15 cellular contexts compared by ENCODE assay signal in genomic region chr2:119482481-119483394, GRCh38. TPM values are rescaled to one million over a fixed set of nuclear protein-coding genes. Genes with fewer than 3 reads are reported as not detected.
DNase-seq lines count a peak whose midpoint lies in the region; ATAC-seq and TF ChIP-seq lines count a peak whose summit lies in the region.
"Had no signal": no experiment of that assay in that cellular context is flagged by ENCODE, and none has a peak within 500 bp of the region (broad histone marks: within the 10 kb centered on the region; RNA-seq: fewer than 3 reads in every experiment).

No MANE protein-coding gene starts in this region.

- ATAC-seq in HG02973 (IDR thresholded peaks at IDR 0.05; ENCODE audit: unreplicated experiment): no peak
- ATAC-seq in GM18498 (IDR thresholded peaks at IDR 0.05; ENCODE audit: unreplicated experiment): no peak
- ATAC-seq in activated CD4-positive, alpha-beta T cell treated with anti-CD3 and anti-CD28 coated beads for 36 hours: no peak

- H3K4me1 ChIP-seq in endodermal cell (ENCODE audit: control insufficient read depth, insufficient read depth, low read length) (peaks cover 18% of the 10 kb centered on the region), mesendoderm (ENCODE audit: control insufficient read depth, low read depth, low read length) (peaks cover 2% of the 10 kb centered on the region)

- H3K27ac Mint-ChIP-seq in activated T-cell treated with anti-CD3 and anti-CD28 coated beads, Interleukin-2, amount 50 U/mL, for 24 hours: no peak overlapping the region
- H3K27ac Mint-ChIP-seq in endodermal cell: no peak overlapping the region
- no peak overlapping the region for H3K27ac Mint-ChIP-seq in activated CD4-positive, alpha-beta T cell treated with anti-CD3 and anti-CD28 coated beads for 36 hours
- H3K27ac Mint-ChIP-seq: activated naive CD4-positive, alpha-beta T cell treated with anti-CD3 and anti-CD28 coated beads, Interleukin-2, amount 50 U/mL, for 24 hours had no signal

- H2AK5ac ChIP-seq in mesendoderm (ENCODE audit: low read length): no peak overlapping the region

- CTCF ChIA-PET in activated CD4-positive, alpha-beta T cell treated with anti-CD3 and anti-CD28 coated beads for 36 hours (lab: Charles Lee): no interaction called here

- DNase-seq in activated T-cell treated with anti-CD3 and anti-CD28 coated beads, Interleukin-2, amount 50 U/mL, for 24 hours: peak; percentile 11
- DNase-seq in activated T-cell treated with anti-CD3 and anti-CD28 coated beads for 4 hours (no peak), endodermal cell (peak; percentile 66), mesendoderm (no peak), kidney glomerular epithelial cell (lab: John Stamatoyannopoulos, UW) (no peak)
- DNase-seq in activated CD4-positive, alpha-beta T cell treated with anti-CD3 and anti-CD28 coated beads for 36 hours: no peak
- DNase-seq: activated CD4-positive, alpha-beta T cell treated with anti-CD3 and anti-CD28 coated beads, Interleukin-2, amount 50 U/mL, for 48 hours; foreskin fibroblast; NCI-H524 had no signal

- no peaks in the 10 kb centered on the region for H3K4me1 Mint-ChIP-seq in activated T-cell treated with anti-CD3 and anti-CD28 coated beads, Interleukin-2, amount 50 U/mL, for 24 hours (ENCODE audit: low read depth)
- peaks cover 37% of the 10 kb centered on the region for H3K4me1 Mint-ChIP-seq in endodermal cell
- no peaks in the 10 kb centered on the region for H3K4me1 Mint-ChIP-seq in activated CD4-positive, alpha-beta T cell treated with anti-CD3 and anti-CD28 coated beads for 36 hours
- H3K4me1 Mint-ChIP-seq: activated naive CD4-positive, alpha-beta T cell treated with anti-CD3 and anti-CD28 coated beads, Interleukin-2, amount 50 U/mL, for 24 hours had no signal

- H3K9me3 ChIP-seq in endodermal cell (ENCODE audit: control insufficient read depth, low read length): no peaks in the 10 kb centered on the region

- H3K18ac ChIP-seq in mesendoderm (ENCODE audit: low read length): no peak overlapping the region

- no peaks in the 10 kb centered on the region for H3K36me3 Mint-ChIP-seq in activated T-cell treated with anti-CD3 and anti-CD28 coated beads, Interleukin-2, amount 50 U/mL, for 24 hours (ENCODE audit: low read depth)
- no peaks in the 10 kb centered on the region for H3K36me3 Mint-ChIP-seq in endodermal cell (ENCODE audit: low read depth)
- no peaks in the 10 kb centered on the region for H3K36me3 Mint-ChIP-seq in activated CD4-positive, alpha-beta T cell treated with anti-CD3 and anti-CD28 coated beads for 36 hours (ENCODE audit: low read depth)
- H3K36me3 Mint-ChIP-seq: activated naive CD4-positive, alpha-beta T cell treated with anti-CD3 and anti-CD28 coated beads, Interleukin-2, amount 50 U/mL, for 24 hours had no signal

- H3K4me2 ChIP-seq in mesendoderm (ENCODE audit: low read length): no peak overlapping the region

- TF ChIP-seq CTCF in endodermal cell (conservative IDR thresholded peaks at IDR 0.05): no peak

- no peaks in the 10 kb centered on the region for H3K9me3 Mint-ChIP-seq in activated T-cell treated with anti-CD3 and anti-CD28 coated beads, Interleukin-2, amount 50 U/mL, for 24 hours
- no peaks in the 10 kb centered on the region for H3K9me3 Mint-ChIP-seq in endodermal cell
- no peaks in the 10 kb centered on the region for H3K9me3 Mint-ChIP-seq in activated CD4-positive, alpha-beta T cell treated with anti-CD3 and anti-CD28 coated beads for 36 hours (ENCODE audit: low read depth)
- H3K9me3 Mint-ChIP-seq: activated naive CD4-positive, alpha-beta T cell treated with anti-CD3 and anti-CD28 coated beads, Interleukin-2, amount 50 U/mL, for 24 hours had no signal

- no peak overlapping the region for H3K4me3 ChIP-seq in endodermal cell (ENCODE audit: low read length)
- no peak overlapping the region for H3K4me3 ChIP-seq in mesendoderm (ENCODE audit: low read length)
- H3K4me3 ChIP-seq: SK-N-MC had no signal

- no peak overlapping the region for H3K23ac ChIP-seq in mesendoderm (ENCODE audit: low read length)

- no peak overlapping the region for H4K8ac ChIP-seq in mesendoderm (ENCODE audit: low read depth, low read length)

- H3K56ac ChIP-seq in mesendoderm (ENCODE audit: low read length): peak overlapping the region; percentile 39

- POLR2A ChIA-PET in activated CD4-positive, alpha-beta T cell treated with anti-CD3 and anti-CD28 coated beads for 36 hours (lab: Charles Lee): no interaction called here

- H3K4ac ChIP-seq in mesendoderm (ENCODE audit: low read depth, low read length): no peak overlapping the region

- peak overlapping the region; percentile 21 for H3K27ac ChIP-seq in endodermal cell (ENCODE audit: low read depth, low read length)
- H3K27ac ChIP-seq in mesendoderm (ENCODE audit: low read depth, low read length): no peak overlapping the region
- H3K27ac ChIP-seq: SK-N-MC had no signal

- no peaks in the 10 kb centered on the region for H3K36me3 ChIP-seq in endodermal cell (ENCODE audit: control insufficient read depth, insufficient read depth, low read length)
- no peaks in the 10 kb centered on the region for H3K36me3 ChIP-seq in mesendoderm (ENCODE audit: control insufficient read depth, insufficient read depth, low read length)

- H3K9ac ChIP-seq in endodermal cell (ENCODE audit: extremely low read depth, low read length, poor library complexity, severe bottlenecking): no peak overlapping the region
- no peak overlapping the region for H3K9ac ChIP-seq in mesendoderm (ENCODE audit: low read length)

- no peaks in the 10 kb centered on the region for H3K27me3 ChIP-seq in endodermal cell (ENCODE audit: control insufficient read depth, insufficient read depth, low read length, poor library complexity, severe bottlenecking)
- no peaks in the 10 kb centered on the region for H3K27me3 ChIP-seq in mesendoderm (ENCODE audit: insufficient read depth, low read length, poor library complexity)

- 84 to 85% methylated on average over 9 to 20 of the region's 20 CpGs for WGBS in endodermal cell (ENCODE audit: insufficient coverage in 1 of 2, insufficient read length in 1 of 2), 2 experiments
- whole genome bisulfite sequencing in mesendoderm (ENCODE audit: extremely low coverage, insufficient coverage, low lambda C conversion rate): no CpG with 5 or more reads among the region's 20 CpGs

- no peak overlapping the region for H2BK120ac ChIP-seq in mesendoderm (ENCODE audit: low read depth, low read length)

- H3K4me3 Mint-ChIP-seq in activated T-cell treated with anti-CD3 and anti-CD28 coated beads, Interleukin-2, amount 50 U/mL, for 24 hours: no peak overlapping the region
- H3K4me3 Mint-ChIP-seq in endodermal cell: no peak overlapping the region
- no peak overlapping the region for H3K4me3 Mint-ChIP-seq in activated CD4-positive, alpha-beta T cell treated with anti-CD3 and anti-CD28 coated beads for 36 hours
- H3K4me3 Mint-ChIP-seq: activated naive CD4-positive, alpha-beta T cell treated with anti-CD3 and anti-CD28 coated beads, Interleukin-2, amount 50 U/mL, for 24 hours had no signal

- no peaks in the 10 kb centered on the region for H3K79me1 ChIP-seq in mesendoderm (ENCODE audit: low read length)

- no peak overlapping the region for H4K5ac ChIP-seq in mesendoderm (ENCODE audit: low read length)

- H2BK5ac ChIP-seq in mesendoderm (ENCODE audit: low read length): no peak overlapping the region

- no peaks in the 10 kb centered on the region for H3K79me2 ChIP-seq in mesendoderm (ENCODE audit: control insufficient read depth, insufficient read depth, low read length)

- intact Hi-C loops in activated CD4-positive, alpha-beta T cell treated with anti-CD3 and anti-CD28 coated beads for 36 hours (cut with DNase I, micrococcal nuclease): no loop called here

- H2BK15ac ChIP-seq in mesendoderm (replicated peaks; ENCODE audit: low read depth): no peak overlapping the region

- peaks cover 13% of the 10 kb centered on the region for H3K27me3 Mint-ChIP-seq in activated T-cell treated with anti-CD3 and anti-CD28 coated beads, Interleukin-2, amount 50 U/mL, for 24 hours
- peaks cover 12% of the 10 kb centered on the region for H3K27me3 Mint-ChIP-seq in endodermal cell (ENCODE audit: insufficient read depth)
- peaks cover 10% of the 10 kb centered on the region for H3K27me3 Mint-ChIP-seq in activated CD4-positive, alpha-beta T cell treated with anti-CD3 and anti-CD28 coated beads for 36 hours

RNA-seq across cellular contexts. Expression of gene SCTR, which starts 41.5 kb away (rescaled TPM):
- under 1 TPM; 0.20 to 0.49 TPM for total RNA-seq in endodermal cell
- polyA plus RNA-seq in endodermal cell (2013, experiment 1 of 2): 0.25 TPM
- 0.41 TPM for polyA plus RNA-seq in endodermal cell (2013, experiment 2 of 2)
- not detected for polyA plus RNA-seq in mesendoderm (2013, experiment 1 of 2)
- polyA plus RNA-seq in mesendoderm (2013, experiment 2 of 2): not detected
- total RNA-seq in activated CD4-positive, alpha-beta T cell treated with anti-CD3 and anti-CD28 coated beads for 36 hours: not detected
- total RNA-seq: A673, subcutaneous adipose tissue had no signal

RNA-seq across cellular contexts. Expression of gene TMEM37, which starts 51.1 kb away (rescaled TPM):
- 10 to 100 TPM; 12.0 to 16.2 TPM for total RNA-seq in endodermal cell
- polyA plus RNA-seq in endodermal cell (2013, experiment 1 of 2): 4.8 TPM
- polyA plus RNA-seq in endodermal cell (2013, experiment 2 of 2): 3.5 TPM
- polyA plus RNA-seq in mesendoderm (2013, experiment 1 of 2): 7.9 TPM
- 7.4 TPM for polyA plus RNA-seq in mesendoderm (2013, experiment 2 of 2)
- not detected for total RNA-seq in activated CD4-positive, alpha-beta T cell treated with anti-CD3 and anti-CD28 coated beads for 36 hours

Comparison
In these comparisons a context has a peak if more than half of its experiments do, and no peak if none do; other contexts are left out.
1. DNase-seq: peak in activated T-cell treated with anti-CD3 and anti-CD28 coated beads, Interleukin-2, amount 50 U/mL, for 24 hours (single experiment) and endodermal cell (single experiment); none in activated T-cell treated with anti-CD3 and anti-CD28 coated beads for 4 hours (single experiment), mesendoderm (single experiment), activated CD4-positive, alpha-beta T cell treated with anti-CD3 and anti-CD28 coated beads for 36 hours (single experiment) and kidney glomerular epithelial cell (single experiment).
2. RNA of gene TMEM37, which starts 51.1 kb away (total RNA-seq): 12.0 to 16.2 TPM in endodermal cell; not detected in activated CD4-positive, alpha-beta T cell treated with anti-CD3 and anti-CD28 coated beads for 36 hours; every median in the first group is over 10 times any median in the second.